Comparison of ENCODE assay signal across 22 cellular contexts in the genomic region with DNA sequence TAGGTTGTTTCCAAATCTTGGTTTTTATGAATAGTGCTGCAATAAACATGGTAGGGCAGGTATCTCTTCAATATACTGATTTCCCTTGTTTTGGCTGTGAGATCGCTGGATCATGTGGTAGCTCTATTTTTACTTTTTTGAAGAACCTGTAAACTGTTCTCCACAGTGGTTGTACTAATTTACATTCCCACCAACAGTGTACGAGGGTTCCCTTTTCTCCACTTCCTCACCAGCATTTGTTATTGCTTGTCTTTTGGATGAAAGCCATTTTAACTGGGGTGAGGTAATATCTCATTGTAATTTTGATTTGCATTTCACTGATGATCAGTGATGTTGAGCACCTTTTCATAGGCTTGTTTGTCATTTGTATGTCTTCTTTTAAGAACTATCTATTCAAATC. TPM values are rescaled to one million over a fixed set of nuclear protein-coding genes. Genes with fewer than 3 reads are reported as not detected.
A peak's percentile ranks its signal among the peaks of the same experiment; 100 is the strongest.
DNase-seq lines count a peak whose midpoint lies in the region; ATAC-seq, FAIRE-seq and TF ChIP-seq lines count a peak whose summit lies in the region.
"Had no signal": no experiment of that assay in that cellular context is flagged by ENCODE, and none has a peak within 500 bp of the region (broad histone marks: within the 10 kb centered on the region; RNA-seq: fewer than 3 reads in every experiment).

No MANE protein-coding gene starts in this region.

- H4K20me1 ChIP-seq in GM12878 (ENCODE audit: control insufficient read depth, insufficient read depth), result no peaks in the 10 kb centered on the region

- no peak overlapping the region for H3K4me2 ChIP-seq in GM12878 (ENCODE audit: control insufficient read depth, insufficient read depth)

- no peaks in the 10 kb centered on the region for H3K27me3 Mint-ChIP-seq in glutamatergic neuron (ENCODE audit: unreplicated experiment)

- H3K4me1 ChIP-seq in GM12878 (ENCODE audit: control insufficient read depth, insufficient read depth, low read length) (no peaks in the 10 kb centered on the region), neutrophil (ENCODE audit: control insufficient read depth in 1 of 2, insufficient read depth in 1 of 2, low read depth in 1 of 2, low read length in 1 of 2) (peaks cover 20 to 22% of the 10 kb centered on the region in 2 experiments)
- H3K4me1 ChIP-seq: BE2C had no signal

- no peak overlapping the region for H3K4me3 Mint-ChIP-seq in glutamatergic neuron (ENCODE audit: unreplicated experiment)
- H3K4me3 Mint-ChIP-seq: CD4-positive, CD25-positive, alpha-beta regulatory T cell; CD8-positive, alpha-beta memory T cell had no signal

- H3K27ac ChIP-seq in GM12878 (ENCODE audit: control insufficient read depth, insufficient read depth), result no peak overlapping the region
- H3K27ac ChIP-seq in neutrophil, result peak overlapping the region; percentile 56
- H3K27ac ChIP-seq: GM23248 had no signal

- H3K4me1 Mint-ChIP-seq in glutamatergic neuron (ENCODE audit: low read depth, unreplicated experiment), result no peaks in the 10 kb centered on the region

- H3K9me3 ChIP-seq in GM12878 (replicated peaks; ENCODE audit: control insufficient read depth, insufficient read depth, low read length) (no peaks in the 10 kb centered on the region), neutrophil (no peaks in the 10 kb centered on the region)
- H3K9me3 ChIP-seq: BE2C had no signal

- no peaks in the 10 kb centered on the region for H3K79me2 ChIP-seq in GM12878 (ENCODE audit: control insufficient read depth, insufficient read depth, low read length)

- no peak for FAIRE-seq in GM12878 (lab: Jason Lieb, UNC)
- FAIRE-seq: A204.1, G401.6, GM12892, GM18507, H54, HTR-8/SVneo had no signal

- no peaks in the 10 kb centered on the region for H3K27me3 ChIP-seq in GM12878 (replicated peaks in 1 of 2; ENCODE audit: control insufficient read depth in 2 of 2, insufficient read depth in 2 of 2, low read length in 1 of 2)
- H3K27me3 ChIP-seq in neutrophil, result no peaks in the 10 kb centered on the region
- H3K27me3 ChIP-seq: BE2C had no signal

- RAD21 ChIA-PET in GM12878 (lab: Charles Lee; ENCODE audit: unreplicated experiment), result no interaction called here

- H2AFZ ChIP-seq in GM12878 (ENCODE audit: control insufficient read depth, low read depth, low read length), result no peak overlapping the region
- H2AFZ ChIP-seq: GM23248 had no signal

- TSS peak; percentile 23 for BruUV-seq in GM12878 (replicated peaks; lab: Mats Ljungman, UMichigan)

- H3K9me3 Mint-ChIP-seq in glutamatergic neuron (ENCODE audit: unreplicated experiment), result no peaks in the 10 kb centered on the region

- in situ Hi-C loops in GM12878 (cut with MboI), result no loop called here

- H3K9ac ChIP-seq in GM12878 (ENCODE audit: control insufficient read depth, insufficient read depth, low read length), result no peak overlapping the region
- H3K9ac ChIP-seq: GM23248 had no signal

- CTCF ChIA-PET in GM12878 (lab: Yijun Ruan, JAX), result no interaction called here

- H3K36me3 ChIP-seq in GM12878 (ENCODE audit: control insufficient read depth in 2 of 2, insufficient read depth in 2 of 2, low read length in 1 of 2), result no peaks in the 10 kb centered on the region
- H3K36me3 ChIP-seq in neutrophil, result no peaks in the 10 kb centered on the region
- H3K36me3 ChIP-seq: BE2C had no signal

- H3K4me3 ChIP-seq in GM12878 (no peak overlapping the region), neutrophil (ENCODE audit: low read depth in 1 of 2, low read length in 1 of 2) (no peak overlapping the region)
- H3K4me3 ChIP-seq: GM23248 had no signal

- TF ChIP-seq EP300 in GM12878 (IDR thresholded peaks at IDR 0.05; ENCODE audit: borderline replicate concordance in 1 of 2, control insufficient read depth in 1 of 2, low read depth in 2 of 2, low read length in 2 of 2), result no peak

- peak; percentile 14 for DNase-seq in SKM-1 treated with dmso at 0.1 percent for 144 hours (lab: John Stamatoyannopoulos, UW; ENCODE audit: unreplicated experiment)
- no peak for DNase-seq in SKM-1 (lab: John Stamatoyannopoulos, UW; ENCODE audit: unreplicated experiment)
- DNase-seq in MV-4-11 (lab: John Stamatoyannopoulos, UW), result peak; percentile 46
- no peak for DNase-seq in GM12878 (ENCODE audit: low read depth, low spot score)
- no peak for DNase-seq in glutamatergic neuron
- no peak for DNase-seq in activated CD4-positive, CD25-positive, alpha-beta regulatory T cell (lab: John Stamatoyannopoulos, UW)
- DNase-seq: ACHN; BE2C; C1 segment of cervical spinal cord; CD4-positive, CD25-positive, alpha-beta regulatory T cell; CD8-positive, alpha-beta memory T cell; COR-L47; GM23248; HCEC 1CT; IMR-90 had no signal

- TF ChIP-seq CTCF in GM12878 (IDR thresholded peaks at IDR 0.05 in 2 of 3, conservative IDR thresholded peaks at IDR 0.05 in 1 of 3; ENCODE audit: control insufficient read depth in 2 of 3, extremely low read depth in 1 of 3, insufficient read depth in 1 of 3, low read depth in 3 of 3, low read length in 3 of 3) (no peak), neutrophil (IDR thresholded peaks at IDR 0.05) (no peak), glutamatergic neuron (IDR thresholded peaks at IDR 0.05; ENCODE audit: partially characterized antibody, unreplicated experiment) (no peak)

- ATAC-seq in GM12878, result no peak

- POLR2A ChIA-PET in GM12878 (lab: Charles Lee), result no interaction called here

- no peak for TF ChIP-seq RAD21 in GM12878 (IDR thresholded peaks at IDR 0.05; ENCODE audit: insufficient read depth, low read depth, low read length)

- TF ChIP-seq POLR2A in GM12878 (IDR thresholded peaks at IDR 0.05; ENCODE audit: low read depth, low read length), result no peak

- SMC1A ChIA-PET in GM12878 (lab: Charles Lee; ENCODE audit: uncharacterized antibody, unreplicated experiment), result no interaction called here

- intact Hi-C loops in GM12878 (cut with micrococcal nuclease; ENCODE audit: unreplicated experiment), result no loop called here

- no peaks in the 10 kb centered on the region for H3K36me3 Mint-ChIP-seq in glutamatergic neuron (ENCODE audit: unreplicated experiment)

- no peak overlapping the region for H3K27ac Mint-ChIP-seq in glutamatergic neuron (ENCODE audit: unreplicated experiment)
- H3K27ac Mint-ChIP-seq: CD4-positive, CD25-positive, alpha-beta regulatory T cell had no signal

- WGBS in GM12878 (ENCODE audit: insufficient coverage, insufficient replicate concordance, low lambda C conversion rate, missing lambda C conversion rate), result 19% methylated on average over 2 of the region's 2 CpGs

TF ChIP-seq in GM12878, 131 proteins besides CTCF, POLR2A, EP300 and RAD21:
- TF ChIP-seq CBFB (IDR thresholded peaks at IDR 0.05; ENCODE audit: low read depth), result no peak

RNA-seq across cellular contexts. Expression of gene ARG1, which starts 8.0 kb away (rescaled TPM):
- total RNA-seq in GM12878 (2013; cell fraction: nucleolus; rRNA removed), result not detected in 2 replicates
- total RNA-seq in GM12878 (2014; rRNA removed) (not detected in 2 replicates), GM12878 (2014; rRNA removed; fragmentation: Illumina TruSeq; extraction: Trizol) (not detected in 2 replicates), GM12878 (2021) (0.33 TPM in 1 of 2 replicates, not detected in the other), glutamatergic neuron (ENCODE audit: unreplicated experiment) (not detected)
- polyA plus RNA-seq in GM12878 (2011; ENCODE audit: low read depth), result not detected
- polyA plus RNA-seq in GM12878 (2011; rRNA removed) (not detected in 2 replicates), GM12878 (2014; fragmentation: Illumina TruSeq; extraction: Trizol) (not detected in 2 replicates), GM12878 (2014; fragmentation: Nextera tagmentation; extraction: Ambion mirVana) (not detected), GM12878 (2014; rRNA removed) (not detected in 2 replicates), GM12878 (2016; fragmentation: Nextera tagmentation; extraction: Ambion mirVana) (not detected)
- not detected in 2 replicates for polyA plus RNA-seq in GM12878 (2011; cell fraction: cytosol; rRNA removed)
- polyA plus RNA-seq in GM12878 (2011; cell fraction: nucleus; rRNA removed), result not detected in 2 replicates
- polyA plus RNA-seq in GM12878 (2012), result not detected in 2 replicates
- polyA minus RNA-seq in GM12878 (2011; rRNA and poly(A)+ RNA removed), result not detected in 2 replicates
- polyA minus RNA-seq in GM12878 (2011; cell fraction: cytosol; rRNA and poly(A)+ RNA removed), result not detected in 2 replicates
- polyA minus RNA-seq in GM12878 (2011; cell fraction: nucleus; rRNA and poly(A)+ RNA removed), result not detected in 2 replicates
- total RNA-seq: CD8-positive, alpha-beta memory T cell; GM23248; IMR-90 had no signal
- polyA plus RNA-seq: CD8-positive, alpha-beta memory T cell; GM23248; IMR-90 had no signal

Comparison
In these comparisons a context has a peak if more than half of its experiments do, and no peak if none do; other contexts are left out.
1. DNase-seq: peak in SKM-1 treated with dmso at 0.1 percent for 144 hours (single experiment) and MV-4-11 (single experiment); none in SKM-1 (single experiment), GM12878 (single experiment), glutamatergic neuron (single experiment) and activated CD4-positive, CD25-positive, alpha-beta regulatory T cell (0 of 4).